In the genomic region with DNA sequence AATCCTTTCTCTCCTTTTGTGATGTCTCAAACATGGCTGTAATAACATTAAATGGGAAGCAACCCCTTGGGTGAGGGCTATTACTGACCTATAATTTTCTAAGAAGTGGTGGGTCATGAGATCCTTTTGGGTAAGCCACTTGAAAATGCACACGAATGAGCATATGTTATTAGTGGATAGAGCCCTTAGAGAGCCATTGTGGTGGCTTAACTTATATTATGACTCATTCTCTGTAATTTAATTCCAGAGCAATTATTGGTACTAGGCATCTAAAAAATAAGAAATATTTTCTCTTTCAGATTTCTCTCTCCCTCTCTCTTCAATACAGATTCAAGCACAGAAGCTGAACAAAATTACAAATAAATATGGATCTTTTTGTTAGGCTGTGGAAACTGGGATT, we compare ENCODE assay signal across 19 cellular contexts.
"Had no signal": no experiment of that assay in that cellular context is flagged by ENCODE, and none has a peak within 500 bp of the region (broad histone marks: within the 10 kb centered on the region; RNA-seq: fewer than 3 reads in every experiment).

No MANE protein-coding gene starts in this region.

- H3K4me3 ChIP-seq: heart right ventricle, left lung, right lobe of liver, tibial nerve had no signal

- H3K4me3 Mint-ChIP-seq: activated T-cell treated with anti-CD3 and anti-CD28 coated beads, Interleukin-2, amount 50 U/mL, for 72 hours; central memory CD8-positive, alpha-beta T cell; dendritic cell treated with granulocyte-macrophage colony-stimulating factor and Interleukin-4, amounts not matched to agents 40 ng/mL and 50 ng/mL, for 4 days; endodermal cell; nephron had no signal

- H3K27ac Mint-ChIP-seq: activated naive CD4-positive, alpha-beta T cell treated with anti-CD3 and anti-CD28 coated beads, Interleukin-2, amount 50 U/mL, for 72 hours; activated T-cell treated with anti-CD3 and anti-CD28 coated beads, Interleukin-2, amount 50 U/mL, for 72 hours; dendritic cell treated with granulocyte-macrophage colony-stimulating factor and Interleukin-4, amounts not matched to agents 40 ng/mL and 50 ng/mL, for 4 days; endodermal cell; nephron had no signal

- H3K27me3 Mint-ChIP-seq: central memory CD8-positive, alpha-beta T cell; dendritic cell treated with granulocyte-macrophage colony-stimulating factor and Interleukin-4, amounts not matched to agents 40 ng/mL and 50 ng/mL, for 4 days had no signal

- H3K36me3 Mint-ChIP-seq: activated naive CD4-positive, alpha-beta T cell treated with anti-CD3 and anti-CD28 coated beads, Interleukin-2, amount 50 U/mL, for 72 hours had no signal

- H3K4me1 Mint-ChIP-seq: central memory CD8-positive, alpha-beta T cell; nephron had no signal

- H3K9me3 Mint-ChIP-seq: endodermal cell, nephron had no signal

- DNase-seq: activated CD4-positive, alpha-beta T cell treated with anti-CD3 and anti-CD28 coated beads for 4 hours; activated CD4-positive, alpha-beta T cell treated with anti-CD3 and anti-CD28 coated beads, Interleukin-2, amount 50 U/mL, for 4 hours; activated CD4-positive, CD25-positive, alpha-beta regulatory T cell; activated naive CD4-positive, alpha-beta T cell; activated T-cell treated with anti-CD3 and anti-CD28 coated beads for 4 hours; activated T-cell treated with anti-CD3 and anti-CD28 coated beads, Interleukin-2, amount 50 U/mL, for 72 hours; anterior cingulate cortex; endodermal cell; foreskin fibroblast; heart right ventricle; left lung; right lobe of liver; stimulated activated CD4-positive, alpha-beta T cell treated with anti-CD3 and anti-CD28 coated beads, Interleukin-2, amount 100 ng/mL, for 48 hours; stimulated activated naive CD4-positive, alpha-beta T cell treated with Interleukin-2 at 50 U/mL for 16 hours had no signal
